Comparison of ENCODE assay signal across 17 cellular contexts in genomic region chr7:69540275-69540674, GRCh38. TPM values are rescaled to one million over a fixed set of nuclear protein-coding genes. Genes with fewer than 3 reads are reported as not detected.
A peak's percentile ranks its signal among the peaks of the same experiment; 100 is the strongest.
DNase-seq lines count a peak whose midpoint lies in the region; ATAC-seq, FAIRE-seq and TF ChIP-seq lines count a peak whose summit lies in the region.
"Had no signal": no experiment of that assay in that cellular context is flagged by ENCODE, and none has a peak within 500 bp of the region (broad histone marks: within the 10 kb centered on the region; RNA-seq: fewer than 3 reads in every experiment).

No MANE protein-coding gene starts in this region.

- 0% methylated on average over 3 of the region's 3 CpGs for WGBS in K562 (ENCODE audit: insufficient coverage, low coverage, missing lambda C conversion rate)

- H3K27me3 ChIP-seq in K562 (ENCODE audit: control insufficient read depth in 2 of 2, insufficient read depth in 2 of 2, low read length in 2 of 2): no peaks in the 10 kb centered on the region

- H3K4me2 ChIP-seq in K562 (ENCODE audit: insufficient read depth, low read length): no peak overlapping the region

- in situ Hi-C loops in K562 (cut with MboI): no loop called here

- no peak overlapping the region for H2AFZ ChIP-seq in K562 (ENCODE audit: low read depth, low read length)
- H2AFZ ChIP-seq: GM23248 had no signal

- no peak overlapping the region for H3K27ac ChIP-seq in K562 (ENCODE audit: extremely low read depth, low read depth, low read length)
- H3K27ac ChIP-seq: GM23248 had no signal

- TF ChIP-seq EP300 in K562 (IDR thresholded peaks at IDR 0.05; ENCODE audit: low read length): no peak

- no peak for TF ChIP-seq POLR2A in K562 (conservative IDR thresholded peaks at IDR 0.05)

- no peak overlapping the region for H3K4me3 ChIP-seq in K562
- H3K4me3 ChIP-seq: GM23248 had no signal

- H3K9me3 ChIP-seq in K562 (replicated peaks; ENCODE audit: control insufficient read depth, insufficient read depth, low read depth, low read length): no peaks in the 10 kb centered on the region

- no peak for DNase-seq in HEK293T (ENCODE audit: extremely low spot score)
- DNase-seq in NAMALWA (ENCODE audit: low spot score): peak; percentile 26
- no peak for DNase-seq in K562 (ENCODE audit: extremely low read depth in 1 of 4, low spot score in 3 of 4)
- DNase-seq: C1 segment of cervical spinal cord; Calu3; CD4-positive, alpha-beta memory T cell; COR-L47; DND-41; GM23248; H9; HFFc6 had no signal

- no peak for TF ChIP-seq CTCF in K562 (IDR thresholded peaks at IDR 0.05 in 2 of 3, conservative IDR thresholded peaks at IDR 0.05 in 1 of 3; ENCODE audit: insufficient read depth in 2 of 3, low read depth in 1 of 3, low read length in 3 of 3)

- no peak for FAIRE-seq in K562 (lab: Jason Lieb, UNC)
- FAIRE-seq: G401.6, GM12892 had no signal

- H3K4me1 ChIP-seq in K562 (replicated peaks in 1 of 2; ENCODE audit: control insufficient read depth in 2 of 2, insufficient read depth in 2 of 2, low read length in 2 of 2): no peaks in the 10 kb centered on the region

- intact Hi-C loops in K562 (cut with micrococcal nuclease): no loop called here

- POLR2A ChIA-PET in HEK293T (lab: Yijun Ruan, JAX) (no interaction called here), K562 (lab: Yijun Ruan, JAX) (no interaction called here)

- H3K79me2 ChIP-seq in K562 (ENCODE audit: control insufficient read depth, insufficient read depth, low read length): no peaks in the 10 kb centered on the region

- no peak for TF ChIP-seq RAD21 in K562 (CRISPR knock-in tag; conservative IDR thresholded peaks at IDR 0.05 in 1 of 2, IDR thresholded peaks at IDR 0.05 in 1 of 2)

- H3K9ac ChIP-seq in K562 (ENCODE audit: insufficient read depth in 1 of 2, low read depth in 2 of 2, low read length in 2 of 2): no peak overlapping the region
- H3K9ac ChIP-seq: GM23248 had no signal

- H4K20me1 ChIP-seq in K562 (replicated peaks; ENCODE audit: control insufficient read depth, insufficient read depth, low read length): no peaks in the 10 kb centered on the region

- no TSS peak for BruUV-seq in K562 (replicated peaks; lab: Mats Ljungman, UMichigan)

- ATAC-seq in K562 (no peak), GM21737 (IDR thresholded peaks at IDR 0.05; ENCODE audit: unreplicated experiment) (no peak), GM19467 (IDR thresholded peaks at IDR 0.05; ENCODE audit: unreplicated experiment) (no peak), GM18520 (IDR thresholded peaks at IDR 0.05; ENCODE audit: unreplicated experiment) (no peak)
- ATAC-seq: HCT116 had no signal

- no peaks in the 10 kb centered on the region for H3K36me3 ChIP-seq in K562 (ENCODE audit: control insufficient read depth, insufficient read depth, low read length)

- H3K9me1 ChIP-seq in K562 (ENCODE audit: control insufficient read depth, insufficient read depth, low read length): no peaks in the 10 kb centered on the region

- CTCF ChIA-PET in HEK293T (lab: Yijun Ruan, JAX) (no interaction called here), K562 (lab: Yijun Ruan, JAX; ENCODE audit: low intra/inter-chr PET ratio) (no interaction called here)

TF ChIP-seq in HEK293T, 16 proteins besides CTCF, POLR2A, EP300 and RAD21:
- TF ChIP-seq FOXK2 (IDR thresholded peaks at IDR 0.05) (no peak), PKNOX1 (IDR thresholded peaks at IDR 0.05) (peak; percentile 49; the same call in 1 of the 2 replicates)

TF ChIP-seq in K562, 482 proteins besides CTCF, POLR2A, EP300 and RAD21:
- TF ChIP-seq PKNOX1 (IDR thresholded peaks at IDR 0.05) (peak; percentile 51; the same call in 1 of the 2 replicates), LCOR (CRISPR knock-in tag; IDR thresholded peaks at IDR 0.05) (no peak), NFYB (IDR thresholded peaks at IDR 0.05; ENCODE audit: extremely low read depth, insufficient read length) (peak; percentile 54)
TF ChIP-seq in K562: peak in this region for 2.

RNA-seq across cellular contexts. Expression of gene AUTS2, which starts 58.0 kb away (rescaled TPM):
- total RNA-seq in K562 (2011; cell fraction: chromatin; rRNA removed; ENCODE audit: low replicate concordance): 0.09 TPM in 1 of 2 replicates, not detected in the other
- total RNA-seq in K562 (2011; cell fraction: nucleolus; rRNA removed): 0.13 TPM in 1 of 2 replicates, not detected in the other
- not detected in 2 replicates for total RNA-seq in K562 (2011; cell fraction: nucleoplasm; rRNA removed)
- not detected in 2 replicates for total RNA-seq in K562 (2014; rRNA removed)
- total RNA-seq in K562 (2014; rRNA removed; fragmentation: Illumina TruSeq; extraction: Trizol): not detected in 2 replicates
- total RNA-seq in K562 (2015; rRNA removed; fragmentation: Illumina TruSeq; extraction: Trizol): not detected in 2 replicates
- 0.25 and 0.58 TPM in 2 replicates for total RNA-seq in K562 (2021)
- polyA plus RNA-seq in K562 (2011; rRNA removed): not detected in 2 replicates
- polyA plus RNA-seq in K562 (2011; cell fraction: cytosol; rRNA removed): not detected in 2 replicates
- polyA plus RNA-seq in K562 (2011; cell fraction: nucleus; rRNA removed): not detected in 2 replicates
- 0.01 and 0.03 TPM in 2 replicates for polyA plus RNA-seq in K562 (2012)
- not detected in 2 replicates for polyA plus RNA-seq in K562 (2014; fragmentation: Illumina TruSeq; extraction: Trizol)
- polyA plus RNA-seq in K562 (2014; fragmentation: Nextera tagmentation; extraction: Ambion mirVana): not detected
- polyA plus RNA-seq in K562 (2014; rRNA removed): not detected in 2 replicates
- not detected in 2 replicates for polyA minus RNA-seq in K562 (2011; rRNA and poly(A)+ RNA removed)
- polyA minus RNA-seq in K562 (2011; cell fraction: cytosol; rRNA and poly(A)+ RNA removed): not detected in 2 replicates
- not detected in 2 replicates for polyA minus RNA-seq in K562 (2011; cell fraction: nucleus; rRNA and poly(A)+ RNA removed)
- total RNA-seq: Calu3 had no signal
